Comparison of ENCODE assay signal across 27 cellular contexts in the genomic region with DNA sequence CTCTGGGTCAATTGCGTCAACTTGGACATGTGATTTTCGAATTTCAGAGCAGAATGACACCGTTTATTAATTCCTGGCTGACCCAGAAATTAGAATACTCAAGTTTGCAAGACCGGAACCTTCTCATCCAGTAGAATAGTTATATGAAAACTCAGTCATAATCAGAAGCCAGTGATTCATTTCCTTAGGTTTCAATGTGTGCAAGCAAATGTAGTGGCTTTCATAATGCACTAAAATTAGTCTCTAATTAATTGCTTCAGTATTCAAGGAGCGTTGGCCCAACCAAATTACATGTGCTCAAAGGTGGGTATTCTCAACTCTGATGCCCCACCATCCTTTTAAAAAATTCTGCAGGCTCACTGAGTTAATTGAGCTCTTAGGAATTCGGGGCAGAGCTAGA. TPM values are rescaled to one million over a fixed set of nuclear protein-coding genes. Genes with fewer than 3 reads are reported as not detected.
"Had no signal": no experiment of that assay in that cellular context is flagged by ENCODE, and none has a peak within 500 bp of the region (broad histone marks: within the 10 kb centered on the region; RNA-seq: fewer than 3 reads in every experiment).

No MANE protein-coding gene starts in this region.

- H3K4me1 ChIP-seq: adrenal gland had no signal

- H3K4me1 Mint-ChIP-seq: activated CD4-positive, alpha-beta T cell treated with anti-CD3 and anti-CD28 coated beads, Interleukin-2, amount 10 ng/mL, durations not matched to agents 7 days and 5 days; activated naive CD8-positive, alpha-beta T cell treated with anti-CD3 and anti-CD28 coated beads, Interleukin-2, amount 10 ng/mL, durations not matched to agents 7 days and 5 days; T-helper 17 cell had no signal

- H3K27ac ChIP-seq: adrenal gland had no signal

- H3K9me3 ChIP-seq: adrenal gland had no signal

- H3K4me3 Mint-ChIP-seq: activated CD4-positive, alpha-beta memory T cell treated with anti-CD3 and anti-CD28 coated beads for 36 hours; activated CD4-positive, alpha-beta T cell treated with anti-CD3 and anti-CD28 coated beads, Interleukin-2, amount 10 ng/mL, durations not matched to agents 7 days and 5 days; activated naive CD8-positive, alpha-beta T cell treated with anti-CD3 and anti-CD28 coated beads, Interleukin-2, amount 10 ng/mL, durations not matched to agents 7 days and 5 days; T-helper 17 cell; WTC11 had no signal

- H3K36me3 ChIP-seq: adrenal gland had no signal

- H3K27me3 ChIP-seq: adrenal gland had no signal

- DNase-seq: activated CD4-positive, alpha-beta memory T cell treated with anti-CD3 and anti-CD28 coated beads for 36 hours; activated CD4-positive, alpha-beta T cell treated with anti-CD3 and anti-CD28 coated beads, Interleukin-2, amount 10 ng/mL, durations not matched to agents 7 days and 5 days; activated naive CD4-positive, alpha-beta T cell treated with anti-CD3 and anti-CD28 coated beads, Interleukin-2, amount 50 U/mL, for 16 hours; activated naive CD8-positive, alpha-beta T cell treated with anti-CD3 and anti-CD28 coated beads, Interleukin-2, amount 10 ng/mL, durations not matched to agents 7 days and 5 days; activated T-cell treated with anti-CD3 and anti-CD28 coated beads for 4 hours; activated T-cell treated with anti-CD3 and anti-CD28 coated beads, Interleukin-2, amount 50 U/mL, for 48 hours; anterior cingulate cortex; cerebellar nuclear complex; MM.1S; NCI-H1105; NCI-H146; NCI-H187 treated with DMSO at 0.1 percent for 48 hours; NCI-H2081 treated with DMSO at 0.1 percent for 48 hours; NCI-H446; NCI-H524 treated with DMSO at 0.1 percent for 48 hours; NCI-H82; NK-92 treated with Interleukin-12 subunit alpha and Interleukin-12 subunit beta, amount 100 ng/mL, for 24 hours; SIG-M5; T-helper 17 cell; T-helper 9 cell had no signal

- H3K27ac Mint-ChIP-seq: activated CD4-positive, alpha-beta memory T cell treated with anti-CD3 and anti-CD28 coated beads for 36 hours; activated CD4-positive, alpha-beta T cell treated with anti-CD3 and anti-CD28 coated beads, Interleukin-2, amount 10 ng/mL, durations not matched to agents 7 days and 5 days; activated naive CD8-positive, alpha-beta T cell treated with anti-CD3 and anti-CD28 coated beads, Interleukin-2, amount 10 ng/mL, durations not matched to agents 7 days and 5 days; activated T-helper 2 cell treated with anti-CD3 and anti-CD28 coated beads, Interferon-gamma antibody, Interleukin-2, Interleukin-4, amounts not matched to agents 10 μg/mL and 5 μg/mL and 100 μg/mL, durations not matched to agents 14 hours and 24 hours and 36 hours; T-helper 17 cell; WTC11 had no signal

- ATAC-seq: T-helper 17 cell, WTC11 had no signal

- H3K4me3 ChIP-seq: adrenal gland had no signal

- H3K9me3 Mint-ChIP-seq: activated CD4-positive, alpha-beta memory T cell treated with anti-CD3 and anti-CD28 coated beads for 36 hours; activated CD4-positive, alpha-beta T cell treated with anti-CD3 and anti-CD28 coated beads, Interleukin-2, amount 10 ng/mL, durations not matched to agents 7 days and 5 days; activated naive CD8-positive, alpha-beta T cell treated with anti-CD3 and anti-CD28 coated beads, Interleukin-2, amount 10 ng/mL, durations not matched to agents 7 days and 5 days; activated T-helper 2 cell treated with anti-CD3 and anti-CD28 coated beads, Interferon-gamma antibody, Interleukin-2, Interleukin-4, amounts not matched to agents 10 μg/mL and 5 μg/mL and 100 μg/mL, durations not matched to agents 14 hours and 24 hours and 36 hours; WTC11 had no signal

- H3K36me3 Mint-ChIP-seq: activated CD4-positive, alpha-beta memory T cell treated with anti-CD3 and anti-CD28 coated beads for 36 hours; activated naive CD8-positive, alpha-beta T cell treated with anti-CD3 and anti-CD28 coated beads, Interleukin-2, amount 10 ng/mL, durations not matched to agents 7 days and 5 days; WTC11 had no signal

RNA-seq across cellular contexts. Expression of gene DAO, which starts 55.3 kb away (rescaled TPM):
- total RNA-seq: activated CD4-positive, alpha-beta memory T cell treated with anti-CD3 and anti-CD28 coated beads for 36 hours; activated CD4-positive, alpha-beta T cell treated with anti-CD3 and anti-CD28 coated beads, Interleukin-2, amount 10 ng/mL, durations not matched to agents 7 days and 5 days; activated CD8-positive, alpha-beta memory T cell treated with anti-CD3 and anti-CD28 coated beads for 36 hours; activated naive CD8-positive, alpha-beta T cell treated with anti-CD3 and anti-CD28 coated beads, Interleukin-2, amount 10 ng/mL, durations not matched to agents 7 days and 5 days; activated T-helper 2 cell treated with anti-CD3 and anti-CD28 coated beads, Interferon-gamma antibody, Interleukin-2, Interleukin-4, amounts not matched to agents 10 μg/mL and 5 μg/mL and 100 μg/mL, durations not matched to agents 14 hours and 24 hours and 36 hours; adrenal gland; cardiac septum; OCI-LY7; RPMI7951; T-helper 17 cell had no signal
